In the genomic region with DNA sequence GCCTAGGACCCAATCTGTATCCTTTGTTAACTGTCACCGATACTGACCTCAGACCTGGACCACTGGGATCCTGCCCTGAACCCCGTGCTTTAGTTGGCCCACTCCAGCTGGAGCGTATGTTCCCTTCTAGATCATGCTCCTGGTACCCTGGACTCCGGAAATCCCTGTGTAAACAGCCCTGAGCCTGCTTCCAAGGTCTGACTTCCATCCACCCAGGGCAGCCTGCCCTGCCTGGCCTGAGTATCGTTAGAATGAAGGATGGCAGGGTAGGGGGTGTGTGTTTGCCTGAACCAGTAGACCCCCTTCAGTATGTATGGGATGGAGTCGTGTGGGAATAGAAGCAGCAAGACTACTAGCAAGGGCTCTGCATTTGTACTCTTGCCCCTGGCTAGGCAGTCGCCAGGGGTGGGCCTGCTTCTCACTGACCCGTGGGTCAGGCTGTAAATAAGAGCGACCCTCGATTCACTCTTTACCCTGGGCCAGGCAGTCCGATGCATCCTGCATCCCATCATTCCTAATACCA, we compare ENCODE assay signal across 8 cellular contexts. TPM values are rescaled to one million over a fixed set of nuclear protein-coding genes. Genes with fewer than 3 reads are reported as not detected.
DNase-seq lines count a peak whose midpoint lies in the region; ATAC-seq and TF ChIP-seq lines count a peak whose summit lies in the region.

No MANE protein-coding gene starts in this region.

- TF ChIP-seq CTCF in fibroblast of villous mesenchyme (IDR thresholded peaks at IDR 0.05; ENCODE audit: insufficient read depth, low read depth, low read length) (no peak), prostate gland (IDR thresholded peaks at IDR 0.05) (no peak)

- H3K4me1 ChIP-seq in SJSA1 (replicated peaks) = peaks cover 20% of the 10 kb centered on the region
- H3K4me1 ChIP-seq in prostate gland (replicated peaks) = peaks cover 7% of the 10 kb centered on the region

- WGBS in prostate gland = 35% methylated on average over 11 of the region's 11 CpGs

- no peak for TF ChIP-seq POLR2A in prostate gland (IDR thresholded peaks at IDR 0.05)

- ATAC-seq in GM21717 (IDR thresholded peaks at IDR 0.05; ENCODE audit: unreplicated experiment) = no peak
- no peak for ATAC-seq in HG03354 (IDR thresholded peaks at IDR 0.05; ENCODE audit: poor library complexity, severe bottlenecking, unreplicated experiment)
- ATAC-seq in HG02610 (IDR thresholded peaks at IDR 0.05; ENCODE audit: unreplicated experiment) = no peak

- peak; percentile 50 for DNase-seq in DMS53 (lab: John Stamatoyannopoulos, UW)
- no peak for DNase-seq in SJSA1 (ENCODE audit: low read depth in 1 of 2, low spot score in 2 of 2)
- DNase-seq in fibroblast of villous mesenchyme (ENCODE audit: low read depth) = peak; percentile 72
- DNase-seq in prostate gland (ENCODE audit: low spot score) = no peak
- no peak for DNase-seq in superior temporal gyrus (ENCODE audit: extremely low spot score)

- peak overlapping the region; percentile 73 for H3K4me3 ChIP-seq in SJSA1
- peak overlapping the region; percentile 44 for H3K4me3 ChIP-seq in fibroblast of villous mesenchyme (ENCODE audit: low read depth, low read length)
- H3K4me3 ChIP-seq in prostate gland = peak overlapping the region; percentile 75 to 77

- intact Hi-C loops in prostate gland (cut with DNase I) = no loop called here

- H3K27ac ChIP-seq in SJSA1 (peak overlapping the region; percentile 56; the same call in 1 of the 2 replicates), prostate gland (peak overlapping the region; percentile 85 to 91)

- H3K27me3 ChIP-seq in SJSA1 (replicated peaks) (no peaks in the 10 kb centered on the region), prostate gland (replicated peaks; ENCODE audit: insufficient read depth) (no peaks in the 10 kb centered on the region)

- H3K9me3 ChIP-seq in SJSA1 (replicated peaks) (no peaks in the 10 kb centered on the region), prostate gland (no peaks in the 10 kb centered on the region)

- H3K36me3 ChIP-seq in SJSA1 (peaks cover 17% of the 10 kb centered on the region), prostate gland (no peaks in the 10 kb centered on the region)

RNA-seq across cellular contexts. Expression of gene TMEM98, which starts 0.7 kb away (rescaled TPM):
- total RNA-seq in SJSA1 (2014; rRNA removed; shearing (Covaris generic)) = 118 and 125 TPM in 2 replicates
- total RNA-seq in fibroblast of villous mesenchyme (128 and 135 TPM in 2 replicates), prostate gland (100 to 1,000 TPM in 1 of 2 donors, 10 to 100 TPM in 1; 98.3 to 206 TPM)

RNA-seq across cellular contexts. Expression of gene MYO1D, which starts 50.3 kb away (rescaled TPM):
- 1.1 and 1.7 TPM in 2 replicates for total RNA-seq in SJSA1 (2014; rRNA removed; shearing (Covaris generic))
- total RNA-seq in fibroblast of villous mesenchyme = 19.0 and 54.8 TPM in 2 replicates
- 10 to 100 TPM; 44.2 to 45.2 TPM for total RNA-seq in prostate gland

Comparison
In these comparisons a context has a peak if more than half of its experiments do, and no peak if none do; other contexts are left out.
1. DNase-seq: peak in DMS53 (single experiment) and fibroblast of villous mesenchyme (single experiment); none in SJSA1 (0 of 2), prostate gland (single experiment) and superior temporal gyrus (single experiment).
2. Peak in every context shown above with its lines, with median percentiles within 50 percentile points of each other: H3K4me3 ChIP-seq.